Comparison of ENCODE assay signal across 8 cellular contexts in the genomic region with DNA sequence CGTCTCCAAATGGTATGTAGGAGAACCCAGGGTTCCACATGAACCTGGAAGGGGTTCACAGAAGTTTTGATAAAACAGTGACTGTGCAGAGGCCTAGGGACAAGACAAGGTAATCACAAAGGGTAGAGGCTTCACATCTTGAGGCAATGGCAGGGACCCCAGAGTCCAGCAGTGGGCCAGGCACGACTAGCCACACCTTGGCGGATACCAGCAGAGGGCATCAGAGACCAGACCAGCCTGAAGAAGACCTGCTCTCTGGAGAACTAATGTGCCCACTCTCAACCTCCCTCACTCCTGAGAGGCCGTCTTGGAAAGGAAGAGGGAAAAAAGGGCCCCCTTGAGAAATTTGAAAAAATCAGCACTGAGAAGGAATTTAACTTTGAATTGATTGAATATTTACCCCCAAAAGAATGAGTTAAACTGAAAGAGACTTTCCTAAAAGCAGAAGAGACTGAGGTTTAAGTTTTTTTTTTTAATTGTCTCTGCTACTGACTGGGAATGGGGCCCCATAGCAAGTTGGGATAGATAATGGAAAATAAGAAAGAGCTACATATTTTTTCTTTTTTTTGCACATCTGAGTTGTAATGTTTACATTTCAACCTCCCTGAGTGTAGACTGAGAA.
DNase-seq lines count a peak whose midpoint lies in the region; ATAC-seq and TF ChIP-seq lines count a peak whose summit lies in the region.

No MANE protein-coding gene starts in this region.

- no peaks in the 10 kb centered on the region for H3K36me3 ChIP-seq in KMS-11 (ENCODE audit: insufficient read depth)
- no peaks in the 10 kb centered on the region for H3K36me3 ChIP-seq in thyroid gland

- peak; percentile 36 to 56 for ATAC-seq in activated T-cell treated with anti-CD3 and anti-CD28 coated beads, Interleukin-2, amount 50 U/mL, for 72 hours (replicated peaks in 1 of 2)
- no peak for ATAC-seq in GM18858 (IDR thresholded peaks at IDR 0.05; ENCODE audit: unreplicated experiment)

- no peak overlapping the region for H3K4me3 ChIP-seq in KMS-11 (IDR thresholded peaks at IDR 0.05; ENCODE audit: insufficient read depth, low read depth, low read length)
- H3K4me3 ChIP-seq in thyroid gland (replicated peaks in 1 of 3) = no peak overlapping the region

- H3K4me3 Mint-ChIP-seq in activated naive CD4-positive, alpha-beta T cell treated with anti-CD3 and anti-CD28 coated beads, Interleukin-2, amount 10 ng/mL, durations not matched to agents 7 days and 5 days = no peak overlapping the region
- no peak overlapping the region for H3K4me3 Mint-ChIP-seq in activated T-cell treated with anti-CD3 and anti-CD28 coated beads, Interleukin-2, amount 50 U/mL, for 72 hours

- no peak overlapping the region for H3K9ac ChIP-seq in KMS-11

- WGBS in thyroid gland, 2 donors = 43% methylated on average over 4 of the region's 4 CpGs

- intact Hi-C loops in thyroid gland (cut with DNase I) = loop anchor here (5.0 to 10.0 kb wide), 2 partner anchors 249 to 302 kb away; no protein-coding TSS in a partner anchor

- DNase-seq in activated naive CD4-positive, alpha-beta T cell treated with anti-CD3 and anti-CD28 coated beads, Interleukin-2, amount 10 ng/mL, durations not matched to agents 7 days and 5 days = peak; percentile 27
- DNase-seq in activated naive CD4-positive, alpha-beta T cell treated with anti-CD3 and anti-CD28 coated beads, Interleukin-2, amount 50 U/mL, for 16 hours = no peak
- DNase-seq in activated T-cell treated with anti-CD3 and anti-CD28 coated beads, Interleukin-2, amount 50 U/mL, for 72 hours = peak; percentile 11 to 36
- DNase-seq in iPS-NIHi7 (ENCODE audit: extremely low spot score) (peak; percentile 87), thyroid gland (peak; percentile 73 to 74), NCI-H774 (lab: John Stamatoyannopoulos, UW) (no peak)

- peaks cover 23% of the 10 kb centered on the region for H3K27me3 Mint-ChIP-seq in activated naive CD4-positive, alpha-beta T cell treated with anti-CD3 and anti-CD28 coated beads, Interleukin-2, amount 10 ng/mL, durations not matched to agents 7 days and 5 days
- H3K27me3 Mint-ChIP-seq in activated T-cell treated with anti-CD3 and anti-CD28 coated beads, Interleukin-2, amount 50 U/mL, for 72 hours (ENCODE audit: low read depth) = peaks cover 9% of the 10 kb centered on the region

- H3K27ac Mint-ChIP-seq in activated naive CD4-positive, alpha-beta T cell treated with anti-CD3 and anti-CD28 coated beads, Interleukin-2, amount 10 ng/mL, durations not matched to agents 7 days and 5 days = no peak overlapping the region
- no peak overlapping the region for H3K27ac Mint-ChIP-seq in activated T-cell treated with anti-CD3 and anti-CD28 coated beads, Interleukin-2, amount 50 U/mL, for 72 hours

- peak overlapping the region; percentile 11; the same call in 1 of the 2 replicates for H2AFZ ChIP-seq in KMS-11 (ENCODE audit: low read depth)

- no peaks in the 10 kb centered on the region for H3K9me3 Mint-ChIP-seq in activated naive CD4-positive, alpha-beta T cell treated with anti-CD3 and anti-CD28 coated beads, Interleukin-2, amount 10 ng/mL, durations not matched to agents 7 days and 5 days
- H3K9me3 Mint-ChIP-seq in activated T-cell treated with anti-CD3 and anti-CD28 coated beads, Interleukin-2, amount 50 U/mL, for 72 hours = no peaks in the 10 kb centered on the region

- H3K79me2 ChIP-seq in KMS-11 (ENCODE audit: insufficient read depth, low read depth) = no peaks in the 10 kb centered on the region

- H3K27me3 ChIP-seq in KMS-11 (ENCODE audit: insufficient read depth, low read depth) (no peaks in the 10 kb centered on the region), thyroid gland (no peaks in the 10 kb centered on the region)

- no peaks in the 10 kb centered on the region for H3K36me3 Mint-ChIP-seq in activated naive CD4-positive, alpha-beta T cell treated with anti-CD3 and anti-CD28 coated beads, Interleukin-2, amount 10 ng/mL, durations not matched to agents 7 days and 5 days
- H3K36me3 Mint-ChIP-seq in activated T-cell treated with anti-CD3 and anti-CD28 coated beads, Interleukin-2, amount 50 U/mL, for 72 hours (ENCODE audit: insufficient read depth in 2 of 2) = no peaks in the 10 kb centered on the region

- H3K4me2 ChIP-seq in KMS-11 = no peak overlapping the region

- CTCF ChIA-PET in activated naive CD4-positive, alpha-beta T cell treated with anti-CD3 and anti-CD28 coated beads, Interleukin-2, amount 10 ng/mL, durations not matched to agents 7 days and 5 days (lab: Charles Lee) = interaction anchor here (1.4 kb wide), 1 partner anchor 9 kb away, joined by 5 read pairs; no protein-coding TSS in a partner anchor

- TF ChIP-seq CTCF in KMS-11 (conservative IDR thresholded peaks at IDR 0.05; ENCODE audit: low read depth, low read length) (peak; percentile 86), thyroid gland (IDR thresholded peaks at IDR 0.05) (peak; percentile 25 to 89 (median 74))

- no peaks in the 10 kb centered on the region for H3K9me3 ChIP-seq in thyroid gland

- no peaks in the 10 kb centered on the region for H3K4me1 Mint-ChIP-seq in activated naive CD4-positive, alpha-beta T cell treated with anti-CD3 and anti-CD28 coated beads, Interleukin-2, amount 10 ng/mL, durations not matched to agents 7 days and 5 days
- no peaks in the 10 kb centered on the region for H3K4me1 Mint-ChIP-seq in activated T-cell treated with anti-CD3 and anti-CD28 coated beads, Interleukin-2, amount 50 U/mL, for 72 hours (ENCODE audit: low read depth)

- H3K4me1 ChIP-seq in KMS-11 (ENCODE audit: low read depth, poor library complexity, severe bottlenecking) (peaks cover 10% of the 10 kb centered on the region), thyroid gland (peaks cover 21 to 43% of the 10 kb centered on the region in 2 donors)

- no peaks in the 10 kb centered on the region for H4K20me1 ChIP-seq in KMS-11 (ENCODE audit: insufficient read depth)

- H3K27ac ChIP-seq in KMS-11 (no peak overlapping the region), thyroid gland (peak overlapping the region in 1 of 3 donors; percentile 34)

- no peak for TF ChIP-seq POLR2A in thyroid gland (IDR thresholded peaks at IDR 0.05)

Comparison
In these comparisons a context has a peak if more than half of its experiments do, and no peak if none do; other contexts are left out.
1. DNase-seq: peak in activated naive CD4-positive, alpha-beta T cell treated with anti-CD3 and anti-CD28 coated beads, Interleukin-2, amount 10 ng/mL, durations not matched to agents 7 days and 5 days (single experiment), activated T-cell treated with anti-CD3 and anti-CD28 coated beads, Interleukin-2, amount 50 U/mL, for 72 hours (2 of 2), iPS-NIHi7 (single experiment) and thyroid gland (2 of 2); none in activated naive CD4-positive, alpha-beta T cell treated with anti-CD3 and anti-CD28 coated beads, Interleukin-2, amount 50 U/mL, for 16 hours (single experiment) and NCI-H774 (single experiment).